24 cellular contexts compared by ENCODE assay signal in genomic region chr2:10422251-10422650, GRCh38.
"Had no signal": no experiment of that assay in that cellular context is flagged by ENCODE, and none has a peak within 500 bp of the region (broad histone marks: within the 10 kb centered on the region; RNA-seq: fewer than 3 reads in every experiment).

No MANE protein-coding gene starts in this region.

- H3K27ac ChIP-seq: left lung, lower lobe of right lung, neutrophil, ovary, right atrium auricular region, skin epidermis, suprapubic skin, thoracic aorta, tibial artery, upper lobe of right lung had no signal

- H3K4me1 ChIP-seq: lower lobe of right lung, right atrium auricular region, suprapubic skin, tibial artery, upper lobe of right lung had no signal

- H3K36me3 ChIP-seq: ovary, thoracic aorta had no signal

- H3K4me3 ChIP-seq: left lung, lower lobe of right lung, mucosa of descending colon, ovary, right atrium auricular region, skin epidermis, suprapubic skin, thoracic aorta, tibial artery, upper lobe of right lung had no signal

- DNase-seq: hippocampal formation; kidney glomerular epithelial cell; left colon; lower lobe of right lung; mammary epithelial cell; midbrain; naive thymus-derived CD4-positive, alpha-beta T cell; occipital lobe; ovary; stimulated activated CD4-positive, alpha-beta T cell treated with anti-CD3 and anti-CD28 coated beads, Interleukin-4, amount 100 ng/mL, for 24 hours; stimulated activated naive CD4-positive, alpha-beta T cell; tibial artery; trophoblast cell; upper lobe of right lung had no signal

- H3K27me3 ChIP-seq: left lung, neutrophil, ovary, right atrium auricular region, suprapubic skin, tibial artery, upper lobe of right lung had no signal

- H3K9me3 ChIP-seq: left lung, lower lobe of right lung, mucosa of descending colon, neutrophil, ovary, right atrium auricular region, suprapubic skin, thoracic aorta, tibial artery, upper lobe of right lung had no signal

- ATAC-seq: left colon; left lung; lower lobe of right lung; mucosa of descending colon; naive thymus-derived CD4-positive, alpha-beta T cell; natural killer cell treated with Interleukin-12 subunit alpha and Interleukin-12 subunit beta and Interleukin-15 and Interleukin-18, amount 100 ng/mL, for 72 hours; sciatic nerve; stimulated activated effector memory CD8-positive, alpha-beta T cell treated with anti-CD3 and anti-CD28 coated beads, Interleukin-12 subunit alpha, Interleukin-12 subunit beta, amount 100 ng/mL, for 72 hours; upper lobe of right lung had no signal
